10 cellular contexts compared by ENCODE assay signal in the genomic region with DNA sequence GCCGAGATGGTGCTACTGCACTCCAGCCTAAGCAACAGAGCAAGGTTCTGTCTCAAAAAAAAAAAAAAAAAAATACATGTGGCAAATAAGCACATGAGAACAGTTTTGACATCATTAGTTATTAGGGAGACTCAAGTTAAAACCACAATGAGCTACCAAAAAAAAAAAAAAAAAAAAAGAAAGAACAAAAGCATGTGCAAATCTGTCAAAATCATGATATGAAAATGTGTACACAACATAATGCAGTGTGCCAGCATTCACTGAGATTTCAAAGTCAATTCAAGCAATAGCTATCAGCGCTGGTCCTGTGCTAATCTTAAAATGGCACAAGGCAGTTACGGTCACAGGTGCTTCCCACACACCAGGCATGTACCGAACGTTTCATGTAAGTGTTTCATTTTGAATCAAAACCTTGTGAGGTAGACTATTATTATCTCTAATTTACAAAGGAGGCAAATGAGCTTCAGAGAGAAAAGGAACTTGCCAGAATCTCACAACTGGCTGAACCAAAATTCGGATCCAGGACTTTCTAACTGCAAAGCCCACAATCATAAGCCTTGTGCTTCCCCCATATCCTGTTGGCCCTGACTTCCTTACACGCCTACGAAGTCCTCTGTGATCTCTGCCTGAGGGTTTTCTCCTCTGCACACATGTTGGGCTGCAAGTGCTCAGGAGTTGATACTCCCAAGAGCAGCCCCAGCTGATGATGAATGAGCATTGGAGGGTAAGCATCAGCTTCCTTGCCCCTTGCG.
DNase-seq lines count a peak whose midpoint lies in the region; ATAC-seq and TF ChIP-seq lines count a peak whose summit lies in the region.
"Had no signal": no experiment of that assay in that cellular context is flagged by ENCODE, and none has a peak within 500 bp of the region (broad histone marks: within the 10 kb centered on the region; RNA-seq: fewer than 3 reads in every experiment).

No MANE protein-coding gene starts in this region.

- peak overlapping the region; percentile 49 for H3K4me3 Mint-ChIP-seq in activated T-helper 2 cell treated with anti-CD3 and anti-CD28 coated beads, Interferon-gamma antibody, Interleukin-2, Interleukin-4, amounts not matched to agents 10 μg/mL and 5 μg/mL and 100 μg/mL, durations not matched to agents 14 hours and 24 hours and 36 hours (ENCODE audit: low read depth)
- no peak overlapping the region for H3K4me3 Mint-ChIP-seq in neural progenitor cell

- H2AFZ ChIP-seq in neural progenitor cell (replicated peaks), result no peak overlapping the region

- H3K27me3 ChIP-seq in neural progenitor cell, result no peaks in the 10 kb centered on the region

- H3K9ac ChIP-seq in neural progenitor cell, result no peak overlapping the region

- H3K9me3 Mint-ChIP-seq in activated T-helper 2 cell treated with anti-CD3 and anti-CD28 coated beads, Interferon-gamma antibody, Interleukin-2, Interleukin-4, amounts not matched to agents 10 μg/mL and 5 μg/mL and 100 μg/mL, durations not matched to agents 14 hours and 24 hours and 36 hours, result no peaks in the 10 kb centered on the region
- no peaks in the 10 kb centered on the region for H3K9me3 Mint-ChIP-seq in neural progenitor cell

- peak overlapping the region; percentile 74 for H3K27ac Mint-ChIP-seq in activated T-helper 2 cell treated with anti-CD3 and anti-CD28 coated beads, Interferon-gamma antibody, Interleukin-2, Interleukin-4, amounts not matched to agents 10 μg/mL and 5 μg/mL and 100 μg/mL, durations not matched to agents 14 hours and 24 hours and 36 hours
- H3K27ac Mint-ChIP-seq in neural progenitor cell, result no peak overlapping the region

- no peaks in the 10 kb centered on the region for H3K9me3 ChIP-seq in neural progenitor cell (ENCODE audit: low read depth)

- H3K36me3 ChIP-seq in neural progenitor cell, result no peaks in the 10 kb centered on the region

- no peaks in the 10 kb centered on the region for H3K36me3 Mint-ChIP-seq in activated T-helper 2 cell treated with anti-CD3 and anti-CD28 coated beads, Interferon-gamma antibody, Interleukin-2, Interleukin-4, amounts not matched to agents 10 μg/mL and 5 μg/mL and 100 μg/mL, durations not matched to agents 14 hours and 24 hours and 36 hours (ENCODE audit: low read depth)
- H3K36me3 Mint-ChIP-seq in neural progenitor cell, result no peaks in the 10 kb centered on the region

- no peak overlapping the region for H3K4me2 ChIP-seq in neural progenitor cell

- no peaks in the 10 kb centered on the region for H3F3A ChIP-seq in neural progenitor cell (ENCODE audit: low read depth)

- intact Hi-C loops in activated T-helper 2 cell treated with anti-CD3 and anti-CD28 coated beads, Interferon-gamma antibody, Interleukin-2, Interleukin-4, amounts not matched to agents 10 μg/mL and 5 μg/mL and 100 μg/mL, durations not matched to agents 14 hours and 24 hours and 36 hours (cut with micrococcal nuclease), result loop anchor here (2.0 to 10.0 kb wide), 4 partner anchors 14 to 640 kb away; no protein-coding TSS in a partner anchor

- H3K79me2 ChIP-seq in neural progenitor cell (ENCODE audit: low read depth), result no peaks in the 10 kb centered on the region

- ATAC-seq in GM19328 (IDR thresholded peaks at IDR 0.05; ENCODE audit: unreplicated experiment), result peak; percentile 85
- ATAC-seq in HG03066 (IDR thresholded peaks at IDR 0.05; ENCODE audit: low read depth, unreplicated experiment), result peak; percentile 90

- peaks cover 45% of the 10 kb centered on the region for H3K4me1 Mint-ChIP-seq in activated T-helper 2 cell treated with anti-CD3 and anti-CD28 coated beads, Interferon-gamma antibody, Interleukin-2, Interleukin-4, amounts not matched to agents 10 μg/mL and 5 μg/mL and 100 μg/mL, durations not matched to agents 14 hours and 24 hours and 36 hours (ENCODE audit: low read depth)
- H3K4me1 Mint-ChIP-seq in neural progenitor cell, result peaks cover 4% of the 10 kb centered on the region

- no peak for TF ChIP-seq CTCF in neural progenitor cell (IDR thresholded peaks at IDR 0.05)

- no peaks in the 10 kb centered on the region for H4K20me1 ChIP-seq in neural progenitor cell (ENCODE audit: low read depth)

- no peaks in the 10 kb centered on the region for H3K4me1 ChIP-seq in neural progenitor cell

- DNase-seq in activated T-helper 2 cell treated with anti-CD3 and anti-CD28 coated beads, Interferon-gamma antibody, Interleukin-2, Interleukin-4, amounts not matched to agents 10 μg/mL and 5 μg/mL and 100 μg/mL, durations not matched to agents 14 hours and 24 hours and 36 hours (ENCODE audit: low spot score), result no peak
- DNase-seq in neural progenitor cell (ENCODE audit: low spot score) (no peak), kidney glomerular epithelial cell (lab: John Stamatoyannopoulos, UW) (no peak), AG08395 (ENCODE audit: low spot score) (no peak), SW 1271 (lab: John Stamatoyannopoulos, UW) (no peak)
- DNase-seq: NCI-H526 treated with DMSO at 0.1 percent for 48 hours had no signal

- H3K4me3 ChIP-seq in GM08714 (ENCODE audit: low read length) (peak overlapping the region; percentile 0; the same call in 1 of the 2 replicates), neural progenitor cell (no peak overlapping the region)
- H3K4me3 ChIP-seq: skin epidermis had no signal

- no peak overlapping the region for H3K27ac ChIP-seq in neural progenitor cell
- H3K27ac ChIP-seq: skin epidermis had no signal

- H3K27me3 Mint-ChIP-seq in activated T-helper 2 cell treated with anti-CD3 and anti-CD28 coated beads, Interferon-gamma antibody, Interleukin-2, Interleukin-4, amounts not matched to agents 10 μg/mL and 5 μg/mL and 100 μg/mL, durations not matched to agents 14 hours and 24 hours and 36 hours (ENCODE audit: low read depth), result no peaks in the 10 kb centered on the region
- peaks cover 6% of the 10 kb centered on the region for H3K27me3 Mint-ChIP-seq in neural progenitor cell (ENCODE audit: insufficient read depth, low read depth)
